Comparison of ENCODE assay signal across 22 cellular contexts in the genomic region with DNA sequence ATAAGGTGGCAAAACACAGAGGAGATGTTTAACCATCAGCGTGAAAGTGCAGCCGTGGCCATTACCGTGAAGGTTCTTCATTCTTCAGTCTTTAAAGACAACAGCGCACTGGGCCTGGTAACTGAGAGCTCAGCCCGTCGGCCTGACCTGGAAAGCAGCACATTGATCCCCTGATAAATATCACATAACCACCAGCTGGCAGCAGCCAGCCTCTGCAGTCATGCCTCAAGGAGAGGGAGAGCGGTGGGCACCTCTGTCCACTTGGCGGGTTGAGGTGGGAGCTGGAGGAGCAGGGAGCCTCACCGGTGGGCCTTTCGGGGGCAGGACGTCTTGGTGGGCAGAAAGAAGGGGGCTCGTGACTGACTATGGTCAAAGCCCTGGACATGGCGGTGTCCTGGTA. TPM values are rescaled to one million over a fixed set of nuclear protein-coding genes. Genes with fewer than 3 reads are reported as not detected.
"Had no signal": no experiment of that assay in that cellular context is flagged by ENCODE, and none has a peak within 500 bp of the region (broad histone marks: within the 10 kb centered on the region; RNA-seq: fewer than 3 reads in every experiment).

No MANE protein-coding gene starts in this region.

- H3K36me3 ChIP-seq: lower lobe of right lung, neutrophil, right lobe of liver, suprapubic skin had no signal

- H3K4me1 Mint-ChIP-seq: immature natural killer cell had no signal

- H3K4me1 ChIP-seq: lower lobe of right lung, psoas muscle, thyroid gland had no signal

- H3K4me3 Mint-ChIP-seq: endodermal cell; immature natural killer cell; memory B cell; natural killer cell treated with Interleukin-12 subunit alpha and Interleukin-12 subunit beta and Interleukin-15 and Interleukin-18, amount 100 ng/mL, for 72 hours; stimulated activated effector memory CD8-positive, alpha-beta T cell treated with anti-CD3 and anti-CD28 coated beads, Interleukin-12 subunit alpha, Interleukin-12 subunit beta, amount 100 ng/mL, for 72 hours; type B pancreatic cell had no signal

- H3K27ac Mint-ChIP-seq: endodermal cell; immature natural killer cell; memory B cell; natural killer cell treated with Interleukin-12 subunit alpha and Interleukin-12 subunit beta and Interleukin-15 and Interleukin-18, amount 100 ng/mL, for 72 hours; stimulated activated effector memory CD8-positive, alpha-beta T cell treated with anti-CD3 and anti-CD28 coated beads, Interleukin-12 subunit alpha, Interleukin-12 subunit beta, amount 100 ng/mL, for 72 hours; type B pancreatic cell had no signal

- ATAC-seq: foreskin keratinocyte; lower lobe of right lung; natural killer cell treated with Interleukin-12 subunit alpha and Interleukin-12 subunit beta and Interleukin-15 and Interleukin-18, amount 100 ng/mL, for 72 hours; right lobe of liver; stimulated activated effector memory CD8-positive, alpha-beta T cell treated with anti-CD3 and anti-CD28 coated beads, Interleukin-12 subunit alpha, Interleukin-12 subunit beta, amount 100 ng/mL, for 72 hours; stimulated activated naive CD8-positive, alpha-beta T cell treated with anti-CD3 and anti-CD28 coated beads, Interleukin-15, Interleukin-2, amounts not matched to agents 100 U/mL and 50 U/mL, for 24 hours had no signal

- H3K4me3 ChIP-seq: left ventricle myocardium inferior, lower lobe of right lung, psoas muscle, right lobe of liver, suprapubic skin, thyroid gland had no signal

- H3K27ac ChIP-seq: foreskin keratinocyte, left ventricle myocardium inferior, lower lobe of right lung, neutrophil, psoas muscle, right lobe of liver, suprapubic skin, thyroid gland had no signal

- H3K9me3 ChIP-seq: left ventricle myocardium inferior, lower lobe of right lung, neutrophil, psoas muscle, right lobe of liver, suprapubic skin, thyroid gland had no signal

- H3K27me3 ChIP-seq: neutrophil, right lobe of liver, thyroid gland had no signal

- H3K9me3 Mint-ChIP-seq: immature natural killer cell; memory B cell; natural killer cell treated with Interleukin-12 subunit alpha and Interleukin-12 subunit beta and Interleukin-15 and Interleukin-18, amount 100 ng/mL, for 72 hours; stimulated activated effector memory CD8-positive, alpha-beta T cell treated with anti-CD3 and anti-CD28 coated beads, Interleukin-12 subunit alpha, Interleukin-12 subunit beta, amount 100 ng/mL, for 72 hours; type B pancreatic cell had no signal

- DNase-seq: dermis blood vessel endothelial cell; effector CD4-positive, alpha-beta T cell; endodermal cell; erythroblast; foreskin keratinocyte; immature natural killer cell; left ventricle myocardium inferior; lower lobe of right lung; midbrain; psoas muscle; retina; right lobe of liver; stimulated activated CD4-positive, alpha-beta T cell treated with anti-CD3 and anti-CD28 coated beads, Interleukin-4, amount 100 ng/mL, for 1 hour; stimulated activated CD8-positive, alpha-beta memory T cell treated with anti-CD3 and anti-CD28 coated beads, Interleukin-4, amount 100 ng/mL, for 48 hours; stimulated activated naive CD8-positive, alpha-beta T cell treated with anti-CD3 and anti-CD28 coated beads, Interleukin-15, Interleukin-2, amounts not matched to agents 100 U/mL and 50 U/mL, for 24 hours; thyroid gland had no signal

- H3K36me3 Mint-ChIP-seq: immature natural killer cell; memory B cell; natural killer cell treated with Interleukin-12 subunit alpha and Interleukin-12 subunit beta and Interleukin-15 and Interleukin-18, amount 100 ng/mL, for 72 hours; stimulated activated effector memory CD8-positive, alpha-beta T cell treated with anti-CD3 and anti-CD28 coated beads, Interleukin-12 subunit alpha, Interleukin-12 subunit beta, amount 100 ng/mL, for 72 hours; type B pancreatic cell had no signal

RNA-seq across cellular contexts. Expression of a gene that starts 58.1 kb away (rescaled TPM):
- total RNA-seq: foreskin keratinocyte had no signal
